Comparison of ENCODE assay signal across 11 cellular contexts in genomic region chr2:130327703-130328527, GRCh38. TPM values are rescaled to one million over a fixed set of nuclear protein-coding genes. Genes with fewer than 3 reads are reported as not detected.
DNase-seq lines count a peak whose midpoint lies in the region; ATAC-seq, FAIRE-seq and TF ChIP-seq lines count a peak whose summit lies in the region.
"Had no signal": no experiment of that assay in that cellular context is flagged by ENCODE, and none has a peak within 500 bp of the region (broad histone marks: within the 10 kb centered on the region; RNA-seq: fewer than 3 reads in every experiment).

No MANE protein-coding gene starts in this region.

- H3K36me3 ChIP-seq in MG63: no peaks in the 10 kb centered on the region
- no peaks in the 10 kb centered on the region for H3K36me3 ChIP-seq in K562 (ENCODE audit: control insufficient read depth, insufficient read depth, low read length)

- H3K9me3 ChIP-seq in MG63 (no peaks in the 10 kb centered on the region), K562 (replicated peaks; ENCODE audit: control insufficient read depth, insufficient read depth, low read depth, low read length) (no peaks in the 10 kb centered on the region)

- no peak for FAIRE-seq in K562 (lab: Jason Lieb, UNC)
- no peak for FAIRE-seq in frontal cortex (lab: Jason Lieb, UNC)

- peak overlapping the region; percentile 56 for H3K4me2 ChIP-seq in K562 (ENCODE audit: insufficient read depth, low read length)

- in situ Hi-C loops in K562 (cut with MboI): loop anchor here (5.0 to 25.0 kb wide), 3 partner anchors 36 to 1184 kb away; no protein-coding TSS in a partner anchor

- no peaks in the 10 kb centered on the region for H4K20me1 ChIP-seq in K562 (replicated peaks; ENCODE audit: control insufficient read depth, insufficient read depth, low read length)

- H3K4me1 Mint-ChIP-seq in activated T-cell treated with anti-CD3 and anti-CD28 coated beads, Interleukin-2, amount 50 U/mL, for 24 hours (ENCODE audit: low read depth): peaks cover 6% of the 10 kb centered on the region

- BruUV-seq in K562 (replicated peaks; lab: Mats Ljungman, UMichigan): no TSS peak

- peaks cover 66% of the 10 kb centered on the region for H3K27me3 Mint-ChIP-seq in activated T-cell treated with anti-CD3 and anti-CD28 coated beads, Interleukin-2, amount 50 U/mL, for 24 hours

- no peak for TF ChIP-seq EP300 in K562 (IDR thresholded peaks at IDR 0.05; ENCODE audit: low read length)

- no peak overlapping the region for H3K4me3 Mint-ChIP-seq in activated T-cell treated with anti-CD3 and anti-CD28 coated beads, Interleukin-2, amount 50 U/mL, for 24 hours

- intact Hi-C loops in K562 (cut with micrococcal nuclease): no loop called here

- CTCF ChIA-PET in K562 (lab: Yijun Ruan, JAX; ENCODE audit: low intra/inter-chr PET ratio): no interaction called here

- no peak overlapping the region for H3K27ac Mint-ChIP-seq in activated T-cell treated with anti-CD3 and anti-CD28 coated beads, Interleukin-2, amount 50 U/mL, for 24 hours

- 0 out of 2 replicates have a peak overlapping the region, but pooled peaks have one; percentile 16 for H3K4me3 ChIP-seq in MG63
- no peak overlapping the region for H3K4me3 ChIP-seq in K562

- H3K9ac ChIP-seq in K562 (ENCODE audit: insufficient read depth in 1 of 2, low read depth in 2 of 2, low read length in 2 of 2): peak overlapping the region in 1 of 2 experiments; percentile 48; a peak in 1 of 4 replicates

- DNase-seq in AG20443 (ENCODE audit: low spot score): peak; percentile 30
- DNase-seq in MG63: peak; percentile 73
- DNase-seq in K562 (ENCODE audit: extremely low read depth in 1 of 4, low spot score in 3 of 4): peak in 3 of 4 experiments; percentile 15 to 23 (median 19)
- DNase-seq in kidney tubule cell (ENCODE audit: low spot score): peak; percentile 64
- no peak for DNase-seq in activated T-cell treated with anti-CD3 and anti-CD28 coated beads, Interleukin-2, amount 50 U/mL, for 24 hours
- no peak for DNase-seq in frontal cortex (ENCODE audit: low spot score in 2 of 2)
- DNase-seq in NCI-H82 treated with DMSO at 0.1 percent for 48 hours (lab: John Stamatoyannopoulos, UW; ENCODE audit: unreplicated experiment): no peak
- DNase-seq: effector memory CD4-positive, alpha-beta T cell; left cardiac atrium had no signal

- no peak for TF ChIP-seq POLR2A in K562 (conservative IDR thresholded peaks at IDR 0.05)

- H3K9me3 Mint-ChIP-seq in activated T-cell treated with anti-CD3 and anti-CD28 coated beads, Interleukin-2, amount 50 U/mL, for 24 hours: no peaks in the 10 kb centered on the region

- H3K27ac ChIP-seq in K562 (ENCODE audit: extremely low read depth, low read depth, low read length): no peak overlapping the region
- H3K27ac ChIP-seq: VCaP had no signal

- peaks cover 3 to 16% of the 10 kb centered on the region in 2 experiments; a peak in 4 of 5 replicates for H3K4me1 ChIP-seq in K562 (replicated peaks in 1 of 2; ENCODE audit: control insufficient read depth in 2 of 2, insufficient read depth in 2 of 2, low read length in 2 of 2)

- peak in 2 of 3 experiments; percentile 12 to 39; a peak in 2 of 6 replicates for TF ChIP-seq CTCF in K562 (IDR thresholded peaks at IDR 0.05 in 2 of 3, conservative IDR thresholded peaks at IDR 0.05 in 1 of 3; ENCODE audit: insufficient read depth in 2 of 3, low read depth in 1 of 3, low read length in 3 of 3)

- H3K36me3 Mint-ChIP-seq in activated T-cell treated with anti-CD3 and anti-CD28 coated beads, Interleukin-2, amount 50 U/mL, for 24 hours (ENCODE audit: low read depth): no peaks in the 10 kb centered on the region

- POLR2A ChIA-PET in K562 (lab: Yijun Ruan, JAX): interaction anchor here (0.6 kb wide), 1 partner anchor 119 kb away, joined by 3 read pairs; no protein-coding TSS in a partner anchor

- H3K27me3 ChIP-seq in MG63 (peaks cover 10% of the 10 kb centered on the region), K562 (ENCODE audit: control insufficient read depth in 2 of 2, insufficient read depth in 2 of 2, low read length in 2 of 2) (peaks cover 4 to 14% of the 10 kb centered on the region in 2 experiments; a peak in 4 of 5 replicates)

- TF ChIP-seq RAD21 in K562 (CRISPR knock-in tag; conservative IDR thresholded peaks at IDR 0.05 in 1 of 2, IDR thresholded peaks at IDR 0.05 in 1 of 2): peak; percentile 9 to 13; a peak in 1 of 4 replicates

- 11% methylated on average over 29 of the region's 43 CpGs for WGBS in K562 (ENCODE audit: insufficient coverage, low coverage, missing lambda C conversion rate)

- no peaks in the 10 kb centered on the region for H3K79me2 ChIP-seq in K562 (ENCODE audit: control insufficient read depth, insufficient read depth, low read length)

- no peaks in the 10 kb centered on the region for H3K9me1 ChIP-seq in K562 (ENCODE audit: control insufficient read depth, insufficient read depth, low read length)

- peak overlapping the region; percentile 54 for H2AFZ ChIP-seq in K562 (ENCODE audit: low read depth, low read length)

- ATAC-seq in K562 (peak; percentile 85), GM19324 (IDR thresholded peaks at IDR 0.05; ENCODE audit: low FRiP score, unreplicated experiment) (no peak)

TF ChIP-seq in K562, 482 proteins besides CTCF, POLR2A, EP300 and RAD21 (continues in another document):
- TF ChIP-seq ESRRB (CRISPR knock-in tag; IDR thresholded peaks at IDR 0.05; ENCODE audit: borderline replicate concordance): no peak
- TF ChIP-seq SRSF9 (IDR thresholded peaks at IDR 0.05; ENCODE audit: borderline replicate concordance, low read depth, low read length): no peak
- TF ChIP-seq ELF4 (CRISPR knock-in tag; IDR thresholded peaks at IDR 0.05): no peak
- TF ChIP-seq, protein P1, sequence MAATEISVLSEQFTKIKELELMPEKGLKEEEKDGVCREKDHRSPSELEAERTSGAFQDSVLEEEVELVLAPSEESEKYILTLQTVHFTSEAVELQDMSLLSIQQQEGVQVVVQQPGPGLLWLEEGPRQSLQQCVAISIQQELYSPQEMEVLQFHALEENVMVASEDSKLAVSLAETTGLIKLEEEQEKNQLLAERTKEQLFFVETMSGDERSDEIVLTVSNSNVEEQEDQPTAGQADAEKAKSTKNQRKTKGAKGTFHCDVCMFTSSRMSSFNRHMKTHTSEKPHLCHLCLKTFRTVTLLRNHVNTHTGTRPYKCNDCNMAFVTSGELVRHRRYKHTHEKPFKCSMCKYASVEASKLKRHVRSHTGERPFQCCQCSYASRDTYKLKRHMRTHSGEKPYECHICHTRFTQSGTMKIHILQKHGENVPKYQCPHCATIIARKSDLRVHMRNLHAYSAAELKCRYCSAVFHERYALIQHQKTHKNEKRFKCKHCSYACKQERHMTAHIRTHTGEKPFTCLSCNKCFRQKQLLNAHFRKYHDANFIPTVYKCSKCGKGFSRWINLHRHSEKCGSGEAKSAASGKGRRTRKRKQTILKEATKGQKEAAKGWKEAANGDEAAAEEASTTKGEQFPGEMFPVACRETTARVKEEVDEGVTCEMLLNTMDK (IDR thresholded peaks at IDR 0.05; ENCODE audit: borderline replicate concordance, insufficient read depth, low read depth, low read length, poor library complexity, severe bottlenecking): peak; percentile 65
- TF ChIP-seq TCF15 (CRISPR knock-in tag; IDR thresholded peaks at IDR 0.05): no peak

RNA-seq across cellular contexts. Expression of gene IMP4, which starts 14.8 kb away (rescaled TPM):
- 115 and 179 TPM in 2 replicates for total RNA-seq in MG63 (2014; rRNA removed; shearing (Covaris generic); ENCODE audit: low replicate concordance)
- total RNA-seq in K562 (2011; cell fraction: chromatin; rRNA removed; ENCODE audit: low replicate concordance): 74.0 and 256 TPM in 2 replicates
- 209 and 220 TPM in 2 replicates for total RNA-seq in K562 (2011; cell fraction: nucleolus; rRNA removed)
- total RNA-seq in K562 (2011; cell fraction: nucleoplasm; rRNA removed): 139 and 147 TPM in 2 replicates
- 187 and 239 TPM in 2 replicates for total RNA-seq in K562 (2014; rRNA removed)
- total RNA-seq in K562 (2014; rRNA removed; fragmentation: Illumina TruSeq; extraction: Trizol): 42.1 and 52.9 TPM in 2 replicates
- 97.8 and 103 TPM in 2 replicates for total RNA-seq in K562 (2015; rRNA removed; fragmentation: Illumina TruSeq; extraction: Trizol)
- total RNA-seq in K562 (2021): 164 and 167 TPM in 2 replicates
- polyA plus RNA-seq in K562 (2011; rRNA removed): 127 and 158 TPM in 2 replicates
- polyA plus RNA-seq in K562 (2011; cell fraction: cytosol; rRNA removed): 271 and 517 TPM in 2 replicates
- 407 and 557 TPM in 2 replicates for polyA plus RNA-seq in K562 (2011; cell fraction: nucleus; rRNA removed)
- 134 and 149 TPM in 2 replicates for polyA plus RNA-seq in K562 (2012)
- polyA plus RNA-seq in K562 (2014; fragmentation: Illumina TruSeq; extraction: Trizol): 100.0 and 155 TPM in 2 replicates
- polyA plus RNA-seq in K562 (2014; fragmentation: Nextera tagmentation; extraction: Ambion mirVana): 10 to 100 TPM; 35.4 to 53.3 TPM
- polyA plus RNA-seq in K562 (2014; rRNA removed): 209 and 231 TPM in 2 replicates
- polyA minus RNA-seq in K562 (2011; rRNA and poly(A)+ RNA removed): 51.7 and 70.1 TPM in 2 replicates
- polyA minus RNA-seq in K562 (2011; cell fraction: cytosol; rRNA and poly(A)+ RNA removed): 78.1 and 83.2 TPM in 2 replicates
- 115 and 121 TPM in 2 replicates for polyA minus RNA-seq in K562 (2011; cell fraction: nucleus; rRNA and poly(A)+ RNA removed)
- total RNA-seq in frontal cortex: 37.5 TPM

RNA-seq across cellular contexts. Expression of gene PTPN18, which starts 27.9 kb away (rescaled TPM):
- 8.4 and 66.1 TPM in 2 replicates for total RNA-seq in MG63 (2014; rRNA removed; shearing (Covaris generic); ENCODE audit: low replicate concordance)
- 213 and 354 TPM in 2 replicates for total RNA-seq in K562 (2011; cell fraction: chromatin; rRNA removed; ENCODE audit: low replicate concordance)
- total RNA-seq in K562 (2011; cell fraction: nucleolus; rRNA removed): 191 TPM in 2 replicates
- 220 and 291 TPM in 2 replicates for total RNA-seq in K562 (2011; cell fraction: nucleoplasm; rRNA removed)
- 49.6 and 57.0 TPM in 2 replicates for total RNA-seq in K562 (2014; rRNA removed)
- total RNA-seq in K562 (2014; rRNA removed; fragmentation: Illumina TruSeq; extraction: Trizol): 36.9 and 37.6 TPM in 2 replicates
- 35.2 and 38.5 TPM in 2 replicates for total RNA-seq in K562 (2015; rRNA removed; fragmentation: Illumina TruSeq; extraction: Trizol)
- 64.0 and 64.4 TPM in 2 replicates for total RNA-seq in K562 (2021)
- polyA plus RNA-seq in K562 (2011; rRNA removed): 51.0 and 58.7 TPM in 2 replicates
- 53.2 and 74.2 TPM in 2 replicates for polyA plus RNA-seq in K562 (2011; cell fraction: cytosol; rRNA removed)
- 140 and 232 TPM in 2 replicates for polyA plus RNA-seq in K562 (2011; cell fraction: nucleus; rRNA removed)
- polyA plus RNA-seq in K562 (2012): 44.4 and 61.5 TPM in 2 replicates
- 79.5 and 90.7 TPM in 2 replicates for polyA plus RNA-seq in K562 (2014; fragmentation: Illumina TruSeq; extraction: Trizol)
- polyA plus RNA-seq in K562 (2014; fragmentation: Nextera tagmentation; extraction: Ambion mirVana): 10 to 100 TPM; 11.6 to 19.3 TPM
- 67.4 and 76.7 TPM in 2 replicates for polyA plus RNA-seq in K562 (2014; rRNA removed)
- 42.3 and 45.7 TPM in 2 replicates for polyA minus RNA-seq in K562 (2011; rRNA and poly(A)+ RNA removed)
- polyA minus RNA-seq in K562 (2011; cell fraction: cytosol; rRNA and poly(A)+ RNA removed): 31.4 and 33.8 TPM in 2 replicates
- 74.3 and 76.3 TPM in 2 replicates for polyA minus RNA-seq in K562 (2011; cell fraction: nucleus; rRNA and poly(A)+ RNA removed)
- total RNA-seq in frontal cortex: 11.8 TPM

Comparison
In these comparisons a context has a peak if more than half of its experiments do, and no peak if none do; other contexts are left out.
1. DNase-seq: peak in AG20443 (single experiment), MG63 (single experiment), K562 (3 of 4) and kidney tubule cell (single experiment); none in activated T-cell treated with anti-CD3 and anti-CD28 coated beads, Interleukin-2, amount 50 U/mL, for 24 hours (single experiment), frontal cortex (0 of 2) and NCI-H82 treated with DMSO at 0.1 percent for 48 hours (single experiment).